1 cellular context compared by ENCODE assay signal in the genomic region with DNA sequence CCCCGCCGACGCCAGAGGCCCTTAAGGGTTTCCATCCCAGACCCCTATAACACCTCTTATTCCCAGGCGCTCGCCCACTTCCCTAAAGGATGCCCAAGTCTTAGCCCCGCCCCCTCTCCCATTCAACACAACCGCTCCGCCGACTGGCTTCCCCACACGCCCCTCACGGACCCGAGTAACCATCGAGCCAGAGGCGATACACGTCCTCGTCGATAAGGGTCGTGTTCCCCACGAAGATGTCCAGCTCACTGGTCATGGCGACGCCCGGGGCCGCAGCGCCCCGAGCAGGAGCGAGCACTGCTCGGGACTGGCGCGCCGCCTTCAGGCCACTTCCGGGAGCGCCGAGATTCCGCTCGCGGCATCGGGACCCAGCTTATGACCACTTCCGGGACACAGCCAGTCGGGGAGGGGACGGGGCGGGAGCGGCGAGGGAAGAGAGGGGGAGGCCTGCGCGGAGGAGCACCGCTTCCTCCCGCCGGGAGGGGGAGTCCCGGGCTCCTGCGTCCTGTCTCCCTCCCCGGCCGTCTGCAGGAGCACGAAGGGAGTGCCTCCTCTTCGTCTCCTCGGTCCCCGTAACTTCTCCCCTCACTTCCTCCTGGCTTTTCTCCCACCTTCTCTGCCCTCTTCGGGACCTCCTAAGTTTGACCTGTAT.
TF ChIP-seq lines count a peak whose summit lies in the region.

Gene FIBP (minus strand): TSS at position 309 of the 652 bp plus-strand sequence. CDS start 53 bp downstream, at position 256.

TF ChIP-seq in WTC11, 78 proteins besides CTCF, POLR2A, EP300 and RAD21 (continued from another document):
- TF ChIP-seq E2F5 (CRISPR knock-in tag; IDR thresholded peaks at IDR 0.05), result peak; percentile 84; the same call in 1 of the 2 replicates
- TF ChIP-seq, protein P1, sequence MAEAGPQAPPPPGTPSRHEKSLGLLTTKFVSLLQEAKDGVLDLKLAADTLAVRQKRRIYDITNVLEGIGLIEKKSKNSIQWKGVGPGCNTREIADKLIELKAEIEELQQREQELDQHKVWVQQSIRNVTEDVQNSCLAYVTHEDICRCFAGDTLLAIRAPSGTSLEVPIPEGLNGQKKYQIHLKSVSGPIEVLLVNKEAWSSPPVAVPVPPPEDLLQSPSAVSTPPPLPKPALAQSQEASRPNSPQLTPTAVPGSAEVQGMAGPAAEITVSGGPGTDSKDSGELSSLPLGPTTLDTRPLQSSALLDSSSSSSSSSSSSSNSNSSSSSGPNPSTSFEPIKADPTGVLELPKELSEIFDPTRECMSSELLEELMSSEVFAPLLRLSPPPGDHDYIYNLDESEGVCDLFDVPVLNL (CRISPR knock-in tag; IDR thresholded peaks at IDR 0.05; ENCODE audit: borderline replicate concordance, low read depth), result no peak
- no peak for TF ChIP-seq ATF3 (CRISPR knock-in tag; conservative IDR thresholded peaks at IDR 0.05)
- no peak for TF ChIP-seq ZNF281 (CRISPR knock-in tag; IDR thresholded peaks at IDR 0.05)
- TF ChIP-seq IRF2 (CRISPR knock-in tag; IDR thresholded peaks at IDR 0.05; ENCODE audit: borderline replicate concordance, low read depth), result no peak
- TF ChIP-seq OVOL2 (CRISPR knock-in tag; IDR thresholded peaks at IDR 0.05; ENCODE audit: borderline replicate concordance), result no peak
- no peak for TF ChIP-seq ATF1 (CRISPR knock-in tag; IDR thresholded peaks at IDR 0.05)
- TF ChIP-seq, protein P2, sequence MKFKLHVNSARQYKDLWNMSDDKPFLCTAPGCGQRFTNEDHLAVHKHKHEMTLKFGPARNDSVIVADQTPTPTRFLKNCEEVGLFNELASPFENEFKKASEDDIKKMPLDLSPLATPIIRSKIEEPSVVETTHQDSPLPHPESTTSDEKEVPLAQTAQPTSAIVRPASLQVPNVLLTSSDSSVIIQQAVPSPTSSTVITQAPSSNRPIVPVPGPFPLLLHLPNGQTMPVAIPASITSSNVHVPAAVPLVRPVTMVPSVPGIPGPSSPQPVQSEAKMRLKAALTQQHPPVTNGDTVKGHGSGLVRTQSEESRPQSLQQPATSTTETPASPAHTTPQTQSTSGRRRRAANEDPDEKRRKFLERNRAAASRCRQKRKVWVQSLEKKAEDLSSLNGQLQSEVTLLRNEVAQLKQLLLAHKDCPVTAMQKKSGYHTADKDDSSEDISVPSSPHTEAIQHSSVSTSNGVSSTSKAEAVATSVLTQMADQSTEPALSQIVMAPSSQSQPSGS (CRISPR knock-in tag; IDR thresholded peaks at IDR 0.05; ENCODE audit: borderline replicate concordance, low read depth), result no peak
- no peak for TF ChIP-seq JAZF1 (CRISPR knock-in tag; IDR thresholded peaks at IDR 0.05)
- TF ChIP-seq KAT7 (CRISPR knock-in tag; IDR thresholded peaks at IDR 0.05; ENCODE audit: borderline replicate concordance), result no peak
- no peak for TF ChIP-seq NR1H2 (CRISPR knock-in tag; IDR thresholded peaks at IDR 0.05)
- TF ChIP-seq JUN (CRISPR knock-in tag; IDR thresholded peaks at IDR 0.05), result no peak; the same call in 1 of the 2 replicates
- TF ChIP-seq, protein P3, sequence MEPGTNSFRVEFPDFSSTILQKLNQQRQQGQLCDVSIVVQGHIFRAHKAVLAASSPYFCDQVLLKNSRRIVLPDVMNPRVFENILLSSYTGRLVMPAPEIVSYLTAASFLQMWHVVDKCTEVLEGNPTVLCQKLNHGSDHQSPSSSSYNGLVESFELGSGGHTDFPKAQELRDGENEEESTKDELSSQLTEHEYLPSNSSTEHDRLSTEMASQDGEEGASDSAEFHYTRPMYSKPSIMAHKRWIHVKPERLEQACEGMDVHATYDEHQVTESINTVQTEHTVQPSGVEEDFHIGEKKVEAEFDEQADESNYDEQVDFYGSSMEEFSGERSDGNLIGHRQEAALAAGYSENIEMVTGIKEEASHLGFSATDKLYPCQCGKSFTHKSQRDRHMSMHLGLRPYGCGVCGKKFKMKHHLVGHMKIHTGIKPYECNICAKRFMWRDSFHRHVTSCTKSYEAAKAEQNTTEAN (CRISPR knock-in tag; IDR thresholded peaks at IDR 0.05), result no peak
- no peak for TF ChIP-seq RELA (CRISPR knock-in tag; IDR thresholded peaks at IDR 0.05; ENCODE audit: borderline replicate concordance)
- no peak for TF ChIP-seq ELF4 (CRISPR knock-in tag; IDR thresholded peaks at IDR 0.05; ENCODE audit: low read depth)
- TF ChIP-seq ZNF317 (CRISPR knock-in tag; IDR thresholded peaks at IDR 0.05; ENCODE audit: borderline replicate concordance, low read depth), result no peak
- peak; percentile 64; the same call in 1 of the 2 replicates for TF ChIP-seq ZBTB21 (CRISPR knock-in tag; IDR thresholded peaks at IDR 0.05; ENCODE audit: borderline replicate concordance)
- peak; percentile 60; the same call in 1 of the 2 replicates for TF ChIP-seq ETV6 (CRISPR knock-in tag; IDR thresholded peaks at IDR 0.05)
- peak; percentile 69; the same call in 1 of the 2 replicates for TF ChIP-seq SP1 (CRISPR knock-in tag; conservative IDR thresholded peaks at IDR 0.05)
- TF ChIP-seq, protein P4, sequence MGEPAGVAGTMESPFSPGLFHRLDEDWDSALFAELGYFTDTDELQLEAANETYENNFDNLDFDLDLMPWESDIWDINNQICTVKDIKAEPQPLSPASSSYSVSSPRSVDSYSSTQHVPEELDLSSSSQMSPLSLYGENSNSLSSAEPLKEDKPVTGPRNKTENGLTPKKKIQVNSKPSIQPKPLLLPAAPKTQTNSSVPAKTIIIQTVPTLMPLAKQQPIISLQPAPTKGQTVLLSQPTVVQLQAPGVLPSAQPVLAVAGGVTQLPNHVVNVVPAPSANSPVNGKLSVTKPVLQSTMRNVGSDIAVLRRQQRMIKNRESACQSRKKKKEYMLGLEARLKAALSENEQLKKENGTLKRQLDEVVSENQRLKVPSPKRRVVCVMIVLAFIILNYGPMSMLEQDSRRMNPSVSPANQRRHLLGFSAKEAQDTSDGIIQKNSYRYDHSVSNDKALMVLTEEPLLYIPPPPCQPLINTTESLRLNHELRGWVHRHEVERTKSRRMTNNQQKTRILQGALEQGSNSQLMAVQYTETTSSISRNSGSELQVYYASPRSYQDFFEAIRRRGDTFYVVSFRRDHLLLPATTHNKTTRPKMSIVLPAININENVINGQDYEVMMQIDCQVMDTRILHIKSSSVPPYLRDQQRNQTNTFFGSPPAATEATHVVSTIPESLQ (CRISPR knock-in tag; IDR thresholded peaks at IDR 0.05), result no peak
- TF ChIP-seq HMGXB4 (CRISPR knock-in tag; IDR thresholded peaks at IDR 0.05), result peak; percentile 93
- TF ChIP-seq PREB (CRISPR knock-in tag; IDR thresholded peaks at IDR 0.05; ENCODE audit: borderline replicate concordance), result no peak
- TF ChIP-seq, protein P5, sequence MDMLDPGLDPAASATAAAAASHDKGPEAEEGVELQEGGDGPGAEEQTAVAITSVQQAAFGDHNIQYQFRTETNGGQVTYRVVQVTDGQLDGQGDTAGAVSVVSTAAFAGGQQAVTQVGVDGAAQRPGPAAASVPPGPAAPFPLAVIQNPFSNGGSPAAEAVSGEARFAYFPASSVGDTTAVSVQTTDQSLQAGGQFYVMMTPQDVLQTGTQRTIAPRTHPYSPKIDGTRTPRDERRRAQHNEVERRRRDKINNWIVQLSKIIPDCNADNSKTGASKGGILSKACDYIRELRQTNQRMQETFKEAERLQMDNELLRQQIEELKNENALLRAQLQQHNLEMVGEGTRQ (CRISPR knock-in tag; IDR thresholded peaks at IDR 0.05), result peak; percentile 49; the same call in 1 of the 2 replicates
- 0 out of 2 replicates have a peak, but pooled peaks have one; percentile 32 for TF ChIP-seq CBFB (CRISPR knock-in tag; IDR thresholded peaks at IDR 0.05; ENCODE audit: low read depth)
- TF ChIP-seq, protein P6, sequence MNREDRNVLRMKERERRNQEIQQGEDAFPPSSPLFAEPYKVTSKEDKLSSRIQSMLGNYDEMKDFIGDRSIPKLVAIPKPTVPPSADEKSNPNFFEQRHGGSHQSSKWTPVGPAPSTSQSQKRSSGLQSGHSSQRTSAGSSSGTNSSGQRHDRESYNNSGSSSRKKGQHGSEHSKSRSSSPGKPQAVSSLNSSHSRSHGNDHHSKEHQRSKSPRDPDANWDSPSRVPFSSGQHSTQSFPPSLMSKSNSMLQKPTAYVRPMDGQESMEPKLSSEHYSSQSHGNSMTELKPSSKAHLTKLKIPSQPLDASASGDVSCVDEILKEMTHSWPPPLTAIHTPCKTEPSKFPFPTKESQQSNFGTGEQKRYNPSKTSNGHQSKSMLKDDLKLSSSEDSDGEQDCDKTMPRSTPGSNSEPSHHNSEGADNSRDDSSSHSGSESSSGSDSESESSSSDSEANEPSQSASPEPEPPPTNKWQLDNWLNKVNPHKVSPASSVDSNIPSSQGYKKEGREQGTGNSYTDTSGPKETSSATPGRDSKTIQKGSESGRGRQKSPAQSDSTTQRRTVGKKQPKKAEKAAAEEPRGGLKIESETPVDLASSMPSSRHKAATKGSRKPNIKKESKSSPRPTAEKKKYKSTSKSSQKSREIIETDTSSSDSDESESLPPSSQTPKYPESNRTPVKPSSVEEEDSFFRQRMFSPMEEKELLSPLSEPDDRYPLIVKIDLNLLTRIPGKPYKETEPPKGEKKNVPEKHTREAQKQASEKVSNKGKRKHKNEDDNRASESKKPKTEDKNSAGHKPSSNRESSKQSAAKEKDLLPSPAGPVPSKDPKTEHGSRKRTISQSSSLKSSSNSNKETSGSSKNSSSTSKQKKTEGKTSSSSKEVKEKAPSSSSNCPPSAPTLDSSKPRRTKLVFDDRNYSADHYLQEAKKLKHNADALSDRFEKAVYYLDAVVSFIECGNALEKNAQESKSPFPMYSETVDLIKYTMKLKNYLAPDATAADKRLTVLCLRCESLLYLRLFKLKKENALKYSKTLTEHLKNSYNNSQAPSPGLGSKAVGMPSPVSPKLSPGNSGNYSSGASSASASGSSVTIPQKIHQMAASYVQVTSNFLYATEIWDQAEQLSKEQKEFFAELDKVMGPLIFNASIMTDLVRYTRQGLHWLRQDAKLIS (CRISPR knock-in tag; IDR thresholded peaks at IDR 0.05; ENCODE audit: borderline replicate concordance), result no peak
